In the genomic region with DNA sequence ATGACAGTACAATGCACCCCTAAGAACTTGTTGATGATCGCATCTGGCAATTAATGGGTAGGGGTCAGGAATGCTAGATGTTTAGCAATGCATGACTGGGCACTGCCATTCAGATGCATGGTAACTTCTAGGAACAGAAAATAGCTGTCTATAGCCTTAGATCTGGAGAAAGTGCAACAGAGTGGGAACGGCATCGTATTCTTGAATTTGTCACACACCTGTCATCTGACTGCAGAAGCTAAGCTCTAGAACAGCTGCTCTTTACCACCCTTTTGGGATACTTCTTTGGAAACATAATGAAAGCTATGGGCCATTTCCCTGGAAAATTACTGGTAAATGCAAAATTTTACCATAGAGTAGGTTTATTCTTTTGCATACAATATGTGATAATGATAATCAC, we compare ENCODE assay signal across 22 cellular contexts.
"Had no signal": no experiment of that assay in that cellular context is flagged by ENCODE, and none has a peak within 500 bp of the region (broad histone marks: within the 10 kb centered on the region; RNA-seq: fewer than 3 reads in every experiment).

No MANE protein-coding gene starts in this region.

- H3K9me3 ChIP-seq: colonic mucosa, esophagus squamous epithelium, gastrocnemius medialis, heart right ventricle, left lung, lower lobe of right lung, mucosa of descending colon had no signal

- DNase-seq: colonic mucosa; cortex of kidney; effector CD8-positive, alpha-beta T cell; effector memory CD8-positive, alpha-beta T cell; endodermal cell; erythroblast; esophagus squamous epithelium; foreskin fibroblast; foreskin melanocyte; gastrocnemius medialis; glutamatergic neuron; head of caudate nucleus; heart right ventricle; hippocampal formation; left cardiac atrium; left lung; left ventricle myocardium superior; lower lobe of right lung; mesenchymal stem cell; mucosa of descending colon; naive thymus-derived CD4-positive, alpha-beta T cell had no signal

- H3K4me1 ChIP-seq: colonic mucosa, esophagus squamous epithelium, left lung, lower lobe of right lung had no signal

- H3K4me3 ChIP-seq: colonic mucosa, esophagus squamous epithelium, gastrocnemius medialis, heart right ventricle, left lung, lower lobe of right lung, mucosa of descending colon had no signal

- H3K27me3 ChIP-seq: colonic mucosa, esophagus squamous epithelium, gastrocnemius medialis, heart right ventricle, left lung had no signal

- H3K36me3 ChIP-seq: colonic mucosa had no signal

- H3K27ac ChIP-seq: colonic mucosa, epithelial cell of prostate, esophagus squamous epithelium, gastrocnemius medialis, heart right ventricle, left lung, lower lobe of right lung had no signal
